10 cellular contexts compared by ENCODE assay signal in genomic region chr11:12889243-12889642, GRCh38.
A peak's percentile ranks its signal among the peaks of the same experiment; 100 is the strongest.
DNase-seq lines count a peak whose midpoint lies in the region; ATAC-seq and TF ChIP-seq lines count a peak whose summit lies in the region.
"Had no signal": no experiment of that assay in that cellular context is flagged by ENCODE, and none has a peak within 500 bp of the region (broad histone marks: within the 10 kb centered on the region; RNA-seq: fewer than 3 reads in every experiment).

No MANE protein-coding gene starts in this region.

- peak overlapping the region; percentile 93 for H3K27ac ChIP-seq in right cardiac atrium (ENCODE audit: low read length)
- H3K27ac ChIP-seq: KMS-11, SJSA1 had no signal

- peak; percentile 61 for DNase-seq in GM04503 (ENCODE audit: low read depth)
- peak; percentile 90 for DNase-seq in adipocyte (ENCODE audit: low read depth)
- peak; percentile 37 to 77 (median 67) for DNase-seq in right cardiac atrium
- no peak for DNase-seq in H7
- DNase-seq in GM10266 (ENCODE audit: extremely low spot score): no peak

- no peak for TF ChIP-seq CTCF in GM10266 (IDR thresholded peaks at IDR 0.05; ENCODE audit: control insufficient read depth, insufficient read depth, low read depth, missing control alignments)

- WGBS in right cardiac atrium: 31% methylated on average over 5 of the region's 5 CpGs

- H3K9ac ChIP-seq in adipocyte (ENCODE audit: low read length) (peak overlapping the region; percentile 81), skeletal muscle satellite cell (ENCODE audit: low read depth, low read length) (peak overlapping the region; percentile 70)
- H3K9ac ChIP-seq: KMS-11 had no signal

- ATAC-seq in right cardiac atrium: peak; percentile 72 to 77
- no peak for ATAC-seq in HG03039 (IDR thresholded peaks at IDR 0.05; ENCODE audit: unreplicated experiment)
- no peak for ATAC-seq in GM21528 (IDR thresholded peaks at IDR 0.05; ENCODE audit: low FRiP score, unreplicated experiment)

- H3K4me2 ChIP-seq in skeletal muscle satellite cell (ENCODE audit: low read length): peak overlapping the region; percentile 68
- H3K4me2 ChIP-seq: KMS-11 had no signal

- H3K4me3 ChIP-seq in adipocyte (ENCODE audit: low read length) (peak overlapping the region; percentile 48), right cardiac atrium (ENCODE audit: low read length) (no peak overlapping the region), skeletal muscle satellite cell (ENCODE audit: low read length) (peak overlapping the region; percentile 40), H7 (ENCODE audit: insufficient read depth, low read depth, low read length) (no peak overlapping the region)
- H3K4me3 ChIP-seq: SJSA1 had no signal

- H3K27me3 ChIP-seq in adipocyte (replicated peaks; ENCODE audit: control insufficient read depth, insufficient read depth, low read length): no peaks in the 10 kb centered on the region
- H3K27me3 ChIP-seq in right cardiac atrium (ENCODE audit: control insufficient read depth, insufficient read depth): no peaks in the 10 kb centered on the region
- no peaks in the 10 kb centered on the region for H3K27me3 ChIP-seq in skeletal muscle satellite cell (ENCODE audit: control insufficient read depth, insufficient read depth, low read length)
- no peaks in the 10 kb centered on the region for H3K27me3 ChIP-seq in H7 (ENCODE audit: control insufficient read depth, insufficient read depth, low read length)
- H3K27me3 ChIP-seq: SJSA1 had no signal

- intact Hi-C loops in right cardiac atrium (cut with DNase I): loop anchor here in 3 of 4 donors (5.0 to 10.0 kb wide), 2 partner anchors 64 to 212 kb away; no protein-coding TSS in a partner anchor

- H3K9me3 ChIP-seq in adipocyte (ENCODE audit: control insufficient read depth, low read length) (no peaks in the 10 kb centered on the region), right cardiac atrium (ENCODE audit: control insufficient read depth, low read length) (no peaks in the 10 kb centered on the region), skeletal muscle satellite cell (replicated peaks; ENCODE audit: low read length) (no peaks in the 10 kb centered on the region)
- H3K9me3 ChIP-seq: SJSA1 had no signal

- H3K36me3 ChIP-seq in adipocyte (ENCODE audit: control insufficient read depth, insufficient read depth, low read length, severe bottlenecking): peaks cover 44% of the 10 kb centered on the region
- peaks cover 49% of the 10 kb centered on the region for H3K36me3 ChIP-seq in skeletal muscle satellite cell (ENCODE audit: insufficient read depth, low read length)
- peaks cover 3% of the 10 kb centered on the region for H3K36me3 ChIP-seq in H7 (replicated peaks; ENCODE audit: control insufficient read depth, insufficient read depth, low read length)

- peaks cover 55% of the 10 kb centered on the region for H3K4me1 ChIP-seq in adipocyte (ENCODE audit: control insufficient read depth, insufficient read depth, low read length)
- peaks cover 14% of the 10 kb centered on the region for H3K4me1 ChIP-seq in right cardiac atrium (ENCODE audit: control insufficient read depth, insufficient read depth, low read length)
- H3K4me1 ChIP-seq in skeletal muscle satellite cell (ENCODE audit: control insufficient read depth, insufficient read depth, low read length): peaks cover 38% of the 10 kb centered on the region

Comparison
In these comparisons a context has a peak if more than half of its experiments do, and no peak if none do; other contexts are left out.
1. DNase-seq: peak in GM04503 (single experiment), adipocyte (single experiment) and right cardiac atrium (3 of 3); none in H7 (single experiment) and GM10266 (single experiment).
2. H3K4me3 ChIP-seq: peak in adipocyte (single experiment) and skeletal muscle satellite cell (single experiment); none in right cardiac atrium (single experiment) and H7 (single experiment).
3. ATAC-seq: peak in right cardiac atrium (2 of 2); none in HG03039 (single experiment) and GM21528 (single experiment).